In the genomic region with DNA sequence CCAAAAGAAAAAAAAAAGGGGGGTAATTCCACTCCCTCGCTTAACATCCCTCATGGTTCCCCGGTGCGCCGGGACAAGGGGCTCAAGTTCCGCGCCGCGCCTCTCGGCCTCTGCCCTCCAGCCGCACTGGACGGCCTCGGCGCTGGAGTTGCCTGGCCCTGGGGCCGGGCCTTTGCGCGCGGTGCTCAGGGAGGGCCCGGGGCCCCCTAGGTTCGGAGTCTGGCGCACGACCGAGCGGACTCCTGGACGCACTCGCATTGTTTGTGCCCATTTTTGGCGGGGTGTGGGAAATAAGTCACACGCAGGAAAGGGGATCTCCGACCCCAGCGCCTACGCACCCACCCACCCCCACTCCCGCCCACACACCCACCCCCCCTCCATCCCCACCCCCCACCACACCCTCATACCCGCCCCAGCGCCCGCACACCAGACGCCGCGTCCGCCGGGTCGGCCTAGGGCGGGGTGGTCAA, we compare ENCODE assay signal across 8 cellular contexts. TPM values are rescaled to one million over a fixed set of nuclear protein-coding genes. Genes with fewer than 3 reads are reported as not detected.
DNase-seq lines count a peak whose midpoint lies in the region; ATAC-seq, FAIRE-seq and TF ChIP-seq lines count a peak whose summit lies in the region.

No MANE protein-coding gene starts in this region.

- DNase-seq in A549 (ENCODE audit: low read depth in 1 of 2, low spot score in 1 of 2) (peak in 1 of 2 experiments; percentile 45), GM13976 (ENCODE audit: low spot score) (peak; percentile 79), T47D (ENCODE audit: low read depth in 1 of 2, low spot score in 1 of 2) (peak; percentile 54 to 60), kidney tubule cell (ENCODE audit: low spot score) (peak; percentile 38), NCI-H446 treated with DMSO at 0.1 percent for 48 hours (lab: John Stamatoyannopoulos, UW) (no peak)
- peak; percentile 64 to 65 for DNase-seq in stimulated activated naive CD8-positive, alpha-beta T cell treated with anti-CD3 and anti-CD28 coated beads, Interleukin-15, amount 100 ng/mL, for 72 hours

- peaks cover 55% of the 10 kb centered on the region for H3K4me1 Mint-ChIP-seq in stimulated activated naive CD8-positive, alpha-beta T cell treated with anti-CD3 and anti-CD28 coated beads, Interleukin-15, amount 100 ng/mL, for 72 hours

- H3K4me1 ChIP-seq in A549: peaks cover 19% of the 10 kb centered on the region
- H3K4me1 ChIP-seq in OCI-LY3 (ENCODE audit: low read length): peaks cover 20% of the 10 kb centered on the region

- no peak for TF ChIP-seq EP300 in A549 (IDR thresholded peaks at IDR 0.05)

- no peak for TF ChIP-seq CTCF in A549 (IDR thresholded peaks at IDR 0.05)
- TF ChIP-seq CTCF in GM13976 (IDR thresholded peaks at IDR 0.05; ENCODE audit: borderline replicate concordance, control extremely low read depth, extremely low read depth, insufficient read depth, missing control alignments): no peak
- no peak for TF ChIP-seq CTCF in OCI-LY3 (IDR thresholded peaks at IDR 0.05; ENCODE audit: low read depth, low read length)

- H3K27ac ChIP-seq in A549: peak overlapping the region; percentile 98 to 99
- peak overlapping the region; percentile 81 for H3K27ac ChIP-seq in OCI-LY3 (ENCODE audit: low read length)

- H3K9me3 Mint-ChIP-seq in stimulated activated naive CD8-positive, alpha-beta T cell treated with anti-CD3 and anti-CD28 coated beads, Interleukin-15, amount 100 ng/mL, for 72 hours: no peaks in the 10 kb centered on the region

- no peak overlapping the region for H2AFZ ChIP-seq in OCI-LY3 (ENCODE audit: low read depth, low read length)

- H3K4me3 ChIP-seq in A549: peak overlapping the region; percentile 100
- H3K4me3 ChIP-seq in OCI-LY3 (ENCODE audit: low read length): peak overlapping the region; percentile 89

- no peaks in the 10 kb centered on the region for H3K27me3 ChIP-seq in OCI-LY3 (ENCODE audit: low read depth, low read length)

- peak overlapping the region; percentile 96 to 99 for H3K4me3 Mint-ChIP-seq in stimulated activated naive CD8-positive, alpha-beta T cell treated with anti-CD3 and anti-CD28 coated beads, Interleukin-15, amount 100 ng/mL, for 72 hours

- peak overlapping the region; percentile 100 for H3K27ac Mint-ChIP-seq in stimulated activated naive CD8-positive, alpha-beta T cell treated with anti-CD3 and anti-CD28 coated beads, Interleukin-15, amount 100 ng/mL, for 72 hours

- peak overlapping the region; percentile 100 for H3K9ac ChIP-seq in OCI-LY3 (ENCODE audit: low read length)

- 2% methylated on average over 25 of the region's 41 CpGs for WGBS in A549 (ENCODE audit: missing lambda C conversion rate)

- FAIRE-seq in A549 (lab: Jason Lieb, UNC): no peak

- peaks cover 51% of the 10 kb centered on the region for H3K79me2 ChIP-seq in OCI-LY3 (ENCODE audit: low read length)

- no peaks in the 10 kb centered on the region for H3K27me3 Mint-ChIP-seq in stimulated activated naive CD8-positive, alpha-beta T cell treated with anti-CD3 and anti-CD28 coated beads, Interleukin-15, amount 100 ng/mL, for 72 hours

- H4K20me1 ChIP-seq in OCI-LY3 (ENCODE audit: insufficient read depth, low read length): peaks cover 42% of the 10 kb centered on the region

- TF ChIP-seq RAD21 in A549 (conservative IDR thresholded peaks at IDR 0.05 in 1 of 2, IDR thresholded peaks at IDR 0.05 in 1 of 2): no peak

- POLR2A ChIA-PET in A549 (lab: Yijun Ruan, JAX): interaction anchor here (0.5 to 2.6 kb wide), 21 partner anchors 8 to 677 kb away, joined by 3 to 27 read pairs (median 5); a partner anchor contains a TSS

- TF ChIP-seq POLR2A in A549 (IDR thresholded peaks at IDR 0.05; ENCODE audit: low read length): no peak

- H3K4me2 ChIP-seq in A549 (peak overlapping the region; percentile 87), OCI-LY3 (ENCODE audit: low read length) (peak overlapping the region; percentile 96)

- ATAC-seq in A549: peak; percentile 70 to 79
- ATAC-seq in HG02870 (IDR thresholded peaks at IDR 0.05; ENCODE audit: unreplicated experiment): peak; percentile 34
- ATAC-seq in stimulated activated naive CD8-positive, alpha-beta T cell treated with anti-CD3 and anti-CD28 coated beads, Interleukin-15, amount 100 ng/mL, for 72 hours: peak; percentile 70

- peaks cover 81% of the 10 kb centered on the region for H3K36me3 ChIP-seq in OCI-LY3 (replicated peaks; ENCODE audit: low read depth, low read length)

- in situ Hi-C loops in GM13976 (cut with MboI; ENCODE audit: low sequenced_read_pairs, unreplicated experiment) (no loop called here), T47D (cut with HindIII; ENCODE audit: low pct_unique_long_range_greater_than_20kb, low sequenced_read_pairs) (no loop called here)

- H3K9me3 ChIP-seq in A549 (no peaks in the 10 kb centered on the region), OCI-LY3 (ENCODE audit: insufficient read depth, low read length) (no peaks in the 10 kb centered on the region)

- CTCF ChIA-PET in A549 (lab: Yijun Ruan, JAX): interaction anchor here (0.9 to 3.4 kb wide), 4 partner anchors 15 to 161 kb away, joined by 3 to 10 read pairs (median 4); no protein-coding TSS in a partner anchor

TF ChIP-seq in A549, 52 proteins besides CTCF, POLR2A, EP300 and RAD21 (continues in another document):
- TF ChIP-seq EHMT2 (IDR thresholded peaks at IDR 0.05; ENCODE audit: low read depth) (no peak), CHD4 (IDR thresholded peaks at IDR 0.05; ENCODE audit: borderline replicate concordance) (no peak), FOSL2 (IDR thresholded peaks at IDR 0.05) (no peak), FOSL2 (CRISPR knock-in tag; IDR thresholded peaks at IDR 0.05) (no peak), RCOR1 (IDR thresholded peaks at IDR 0.05; ENCODE audit: low read depth, low read length) (no peak), TFCP2L1 (CRISPR knock-in tag; IDR thresholded peaks at IDR 0.05) (no peak), ZC3H11A (IDR thresholded peaks at IDR 0.05) (no peak), HOXB5 (CRISPR knock-in tag; IDR thresholded peaks at IDR 0.05) (no peak), RNF2 (IDR thresholded peaks at IDR 0.05; ENCODE audit: borderline replicate concordance, low read depth) (no peak), FOSB (CRISPR knock-in tag; IDR thresholded peaks at IDR 0.05) (no peak), HOXB13 (CRISPR knock-in tag; IDR thresholded peaks at IDR 0.05; ENCODE audit: low read depth) (no peak)
- TF ChIP-seq, protein P1, sequence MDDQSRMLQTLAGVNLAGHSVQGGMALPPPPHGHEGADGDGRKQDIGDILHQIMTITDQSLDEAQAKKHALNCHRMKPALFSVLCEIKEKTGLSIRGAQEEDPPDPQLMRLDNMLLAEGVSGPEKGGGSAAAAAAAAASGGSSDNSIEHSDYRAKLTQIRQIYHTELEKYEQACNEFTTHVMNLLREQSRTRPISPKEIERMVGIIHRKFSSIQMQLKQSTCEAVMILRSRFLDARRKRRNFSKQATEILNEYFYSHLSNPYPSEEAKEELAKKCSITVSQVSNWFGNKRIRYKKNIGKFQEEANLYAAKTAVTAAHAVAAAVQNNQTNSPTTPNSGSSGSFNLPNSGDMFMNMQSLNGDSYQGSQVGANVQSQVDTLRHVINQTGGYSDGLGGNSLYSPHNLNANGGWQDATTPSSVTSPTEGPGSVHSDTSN (IDR thresholded peaks at IDR 0.05): no peak
- TF ChIP-seq, protein P2, sequence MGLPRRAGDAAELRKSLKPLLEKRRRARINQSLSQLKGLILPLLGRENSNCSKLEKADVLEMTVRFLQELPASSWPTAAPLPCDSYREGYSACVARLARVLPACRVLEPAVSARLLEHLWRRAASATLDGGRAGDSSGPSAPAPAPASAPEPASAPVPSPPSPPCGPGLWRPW (IDR thresholded peaks at IDR 0.05): no peak

RNA-seq across cellular contexts. Expression of a gene that starts 0.4 kb away (rescaled TPM):
- polyA plus RNA-seq in A549 (2011; rRNA removed) (15.7 and 18.4 TPM in 2 replicates), A549 (2017; fragmentation: RNase III; extraction: RNeasy Plus Mini Kit Qiagen cat#74134 plus additional on column Dnase treatment) (20.4 to 22.8 TPM (median 22.0 TPM) in 3 replicates)
- polyA plus RNA-seq in A549 (2012; cell fraction: cytosol; rRNA removed): 30.9 and 37.1 TPM in 2 replicates
- 49.7 and 50.6 TPM in 2 replicates for polyA plus RNA-seq in A549 (2012; cell fraction: nucleus; rRNA removed)
- polyA minus RNA-seq in A549 (2011; rRNA and poly(A)+ RNA removed): 32.2 and 42.8 TPM in 2 replicates

RNA-seq across cellular contexts. Expression of a gene that starts 0.5 kb away (rescaled TPM):
- polyA plus RNA-seq in A549 (2011; rRNA removed): 2,218 and 2,405 TPM in 2 replicates
- polyA plus RNA-seq in A549 (2012; cell fraction: cytosol; rRNA removed): 3,633 and 4,197 TPM in 2 replicates
- 1,837 and 2,384 TPM in 2 replicates for polyA plus RNA-seq in A549 (2012; cell fraction: nucleus; rRNA removed)
- 2,511 to 2,766 TPM (median 2,608 TPM) in 3 replicates for polyA plus RNA-seq in A549 (2017; fragmentation: RNase III; extraction: RNeasy Plus Mini Kit Qiagen cat#74134 plus additional on column Dnase treatment)
- polyA minus RNA-seq in A549 (2011; rRNA and poly(A)+ RNA removed): 1,872 and 2,628 TPM in 2 replicates

RNA-seq across cellular contexts. Expression of a gene that starts 8.7 kb away (rescaled TPM):
- polyA plus RNA-seq in A549 (2011; rRNA removed) (47.5 and 63.0 TPM in 2 replicates), A549 (2017; fragmentation: RNase III; extraction: RNeasy Plus Mini Kit Qiagen cat#74134 plus additional on column Dnase treatment) (25.3 to 28.6 TPM (median 27.7 TPM) in 3 replicates)
- 28.8 and 32.5 TPM in 2 replicates for polyA plus RNA-seq in A549 (2012; cell fraction: cytosol; rRNA removed)
- 31.7 and 33.8 TPM in 2 replicates for polyA plus RNA-seq in A549 (2012; cell fraction: nucleus; rRNA removed)
- 19.5 and 29.0 TPM in 2 replicates for polyA minus RNA-seq in A549 (2011; rRNA and poly(A)+ RNA removed)

RNA-seq across cellular contexts. Expression of a gene that starts 8.8 kb away (rescaled TPM):
- 15.4 and 25.2 TPM in 2 replicates for polyA plus RNA-seq in A549 (2011; rRNA removed)
- 56.1 and 56.8 TPM in 2 replicates for polyA plus RNA-seq in A549 (2012; cell fraction: cytosol; rRNA removed)
- 26.9 and 34.3 TPM in 2 replicates for polyA plus RNA-seq in A549 (2012; cell fraction: nucleus; rRNA removed)
- polyA plus RNA-seq in A549 (2017; fragmentation: RNase III; extraction: RNeasy Plus Mini Kit Qiagen cat#74134 plus additional on column Dnase treatment): 34.9 to 36.9 TPM (median 35.6 TPM) in 3 replicates
- polyA minus RNA-seq in A549 (2011; rRNA and poly(A)+ RNA removed): 8.1 and 8.4 TPM in 2 replicates

RNA-seq across cellular contexts. Expression of a gene that starts 11.6 kb away (rescaled TPM):
- 7.1 and 10.5 TPM in 2 replicates for polyA plus RNA-seq in A549 (2011; rRNA removed)
- polyA plus RNA-seq in A549 (2012; cell fraction: cytosol; rRNA removed): 21.8 and 29.4 TPM in 2 replicates
- 32.6 and 37.4 TPM in 2 replicates for polyA plus RNA-seq in A549 (2012; cell fraction: nucleus; rRNA removed)
- 23.0 to 26.8 TPM (median 25.1 TPM) in 3 replicates for polyA plus RNA-seq in A549 (2017; fragmentation: RNase III; extraction: RNeasy Plus Mini Kit Qiagen cat#74134 plus additional on column Dnase treatment)
- 2.4 and 2.8 TPM in 2 replicates for polyA minus RNA-seq in A549 (2011; rRNA and poly(A)+ RNA removed)
